Comparison of ENCODE assay signal across 1 cellular context in the genomic region with DNA sequence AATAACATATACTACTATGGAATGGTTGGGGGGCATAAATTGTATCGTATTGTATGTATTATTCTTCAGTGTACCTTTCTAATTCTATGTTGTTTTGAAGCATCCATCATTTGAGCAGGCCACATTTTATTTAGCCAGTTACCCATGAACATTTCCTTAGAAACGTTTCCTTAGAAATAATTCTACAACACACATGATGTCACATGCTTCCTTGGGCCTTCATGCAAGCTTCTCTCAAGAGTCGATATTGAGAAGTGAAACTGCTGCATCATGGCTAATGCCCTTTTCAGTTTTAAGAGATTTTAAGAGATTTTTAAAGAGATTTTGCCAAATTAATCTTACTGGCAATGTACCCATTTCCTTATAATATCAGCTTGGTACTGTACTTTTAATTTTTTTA.
TF ChIP-seq lines count a peak whose summit lies in the region.

No MANE protein-coding gene starts in this region.

TF ChIP-seq in GM23338, 12 proteins besides CTCF, POLR2A, EP300 and RAD21 (continued from another document):
- TF ChIP-seq, protein P1, sequence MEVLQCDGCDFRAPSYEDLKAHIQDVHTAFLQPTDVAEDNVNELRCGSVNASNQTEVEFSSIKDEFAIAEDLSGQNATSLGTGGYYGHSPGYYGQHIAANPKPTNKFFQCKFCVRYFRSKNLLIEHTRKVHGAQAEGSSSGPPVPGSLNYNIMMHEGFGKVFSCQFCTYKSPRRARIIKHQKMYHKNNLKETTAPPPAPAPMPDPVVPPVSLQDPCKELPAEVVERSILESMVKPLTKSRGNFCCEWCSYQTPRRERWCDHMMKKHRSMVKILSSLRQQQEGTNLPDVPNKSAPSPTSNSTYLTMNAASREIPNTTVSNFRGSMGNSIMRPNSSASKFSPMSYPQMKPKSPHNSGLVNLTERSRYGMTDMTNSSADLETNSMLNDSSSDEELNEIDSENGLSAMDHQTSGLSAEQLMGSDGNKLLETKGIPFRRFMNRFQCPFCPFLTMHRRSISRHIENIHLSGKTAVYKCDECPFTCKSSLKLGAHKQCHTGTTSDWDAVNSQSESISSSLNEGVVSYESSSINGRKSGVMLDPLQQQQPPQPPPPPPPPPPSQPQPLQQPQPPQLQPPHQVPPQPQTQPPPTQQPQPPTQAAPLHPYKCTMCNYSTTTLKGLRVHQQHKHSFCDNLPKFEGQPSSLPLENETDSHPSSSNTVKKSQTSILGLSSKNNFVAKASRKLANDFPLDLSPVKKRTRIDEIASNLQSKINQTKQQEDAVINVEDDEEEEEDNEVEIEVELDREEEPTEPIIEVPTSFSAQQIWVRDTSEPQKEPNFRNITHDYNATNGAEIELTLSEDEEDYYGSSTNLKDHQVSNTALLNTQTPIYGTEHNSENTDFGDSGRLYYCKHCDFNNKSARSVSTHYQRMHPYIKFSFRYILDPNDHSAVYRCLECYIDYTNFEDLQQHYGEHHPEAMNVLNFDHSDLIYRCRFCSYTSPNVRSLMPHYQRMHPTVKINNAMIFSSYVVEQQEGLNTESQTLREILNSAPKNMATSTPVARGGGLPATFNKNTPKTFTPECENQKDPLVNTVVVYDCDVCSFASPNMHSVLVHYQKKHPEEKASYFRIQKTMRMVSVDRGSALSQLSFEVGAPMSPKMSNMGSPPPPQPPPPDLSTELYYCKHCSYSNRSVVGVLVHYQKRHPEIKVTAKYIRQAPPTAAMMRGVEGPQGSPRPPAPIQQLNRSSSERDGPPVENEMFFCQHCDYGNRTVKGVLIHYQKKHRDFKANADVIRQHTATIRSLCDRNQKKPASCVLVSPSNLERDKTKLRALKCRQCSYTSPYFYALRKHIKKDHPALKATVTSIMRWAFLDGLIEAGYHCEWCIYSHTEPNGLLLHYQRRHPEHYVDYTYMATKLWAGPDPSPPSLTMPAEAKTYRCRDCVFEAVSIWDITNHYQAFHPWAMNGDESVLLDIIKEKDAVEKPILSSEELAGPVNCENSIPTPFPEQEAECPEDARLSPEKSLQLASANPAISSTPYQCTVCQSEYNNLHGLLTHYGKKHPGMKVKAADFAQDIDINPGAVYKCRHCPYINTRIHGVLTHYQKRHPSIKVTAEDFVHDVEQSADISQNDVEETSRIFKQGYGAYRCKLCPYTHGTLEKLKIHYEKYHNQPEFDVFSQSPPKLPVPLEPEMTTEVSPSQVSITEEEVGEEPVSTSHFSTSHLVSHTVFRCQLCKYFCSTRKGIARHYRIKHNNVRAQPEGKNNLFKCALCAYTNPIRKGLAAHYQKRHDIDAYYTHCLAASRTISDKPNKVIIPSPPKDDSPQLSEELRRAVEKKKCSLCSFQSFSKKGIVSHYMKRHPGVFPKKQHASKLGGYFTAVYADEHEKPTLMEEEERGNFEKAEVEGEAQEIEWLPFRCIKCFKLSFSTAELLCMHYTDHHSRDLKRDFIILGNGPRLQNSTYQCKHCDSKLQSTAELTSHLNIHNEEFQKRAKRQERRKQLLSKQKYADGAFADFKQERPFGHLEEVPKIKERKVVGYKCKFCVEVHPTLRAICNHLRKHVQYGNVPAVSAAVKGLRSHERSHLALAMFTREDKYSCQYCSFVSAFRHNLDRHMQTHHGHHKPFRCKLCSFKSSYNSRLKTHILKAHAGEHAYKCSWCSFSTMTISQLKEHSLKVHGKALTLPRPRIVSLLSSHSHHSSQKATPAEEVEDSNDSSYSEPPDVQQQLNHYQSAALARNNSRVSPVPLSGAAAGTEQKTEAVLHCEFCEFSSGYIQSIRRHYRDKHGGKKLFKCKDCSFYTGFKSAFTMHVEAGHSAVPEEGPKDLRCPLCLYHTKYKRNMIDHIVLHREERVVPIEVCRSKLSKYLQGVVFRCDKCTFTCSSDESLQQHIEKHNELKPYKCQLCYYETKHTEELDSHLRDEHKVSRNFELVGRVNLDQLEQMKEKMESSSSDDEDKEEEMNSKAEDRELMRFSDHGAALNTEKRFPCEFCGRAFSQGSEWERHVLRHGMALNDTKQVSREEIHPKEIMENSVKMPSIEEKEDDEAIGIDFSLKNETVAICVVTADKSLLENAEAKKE (CRISPR knock-in tag; IDR thresholded peaks at IDR 0.05) = no peak
